Comparison of ENCODE assay signal across 23 cellular contexts in genomic region chr7:11750191-11750590, GRCh38.
"Had no signal": no experiment of that assay in that cellular context is flagged by ENCODE, and none has a peak within 500 bp of the region (broad histone marks: within the 10 kb centered on the region; RNA-seq: fewer than 3 reads in every experiment).

No MANE protein-coding gene starts in this region.

- H3K27ac ChIP-seq: SJSA1 had no signal

- H3K4me3 ChIP-seq: K562, SJSA1 had no signal

- DNase-seq: activated B cell treated with CpG ODN at 0.5 μM for 24 hours; activated CD4-positive, alpha-beta T cell treated with anti-CD3 and anti-CD28 coated beads for 1 hour; activated CD4-positive, alpha-beta T cell treated with anti-CD3 and anti-CD28 coated beads, Interleukin-2, amount 10 ng/mL, durations not matched to agents 24 days and 14 days; activated CD4-positive, alpha-beta T cell treated with anti-CD3 and anti-CD28 coated beads, Interleukin-2, amount 50 U/mL, for 48 hours; activated CD8-positive, alpha-beta memory T cell treated with anti-CD3 and anti-CD28 coated beads, Interleukin-2, amount 10 ng/mL, durations not matched to agents 7 days and 5 days; activated gamma-delta T cell; activated naive CD4-positive, alpha-beta T cell treated with anti-CD3 and anti-CD28 coated beads for 36 hours; activated T-cell treated with anti-CD3 and anti-CD28 coated beads, Interleukin-2, amount 50 U/mL, for 4 hours; amygdala; NCI-H1048; NCI-H1417 treated with DMSO at 0.1 percent for 48 hours; NCI-H1694; NCI-H2029; NCI-H2171 treated with DMSO at 0.1 percent for 48 hours; NCI-H226; NCI-H526 treated with DMSO at 0.1 percent for 48 hours; NCI-H82; OCI-M1; SHP77; T-helper 17 cell; T-helper 9 cell had no signal

- H3K4me1 ChIP-seq: SJSA1 had no signal

- H3K36me3 ChIP-seq: SJSA1 had no signal

- H3K9me3 ChIP-seq: SJSA1 had no signal
